Comparison of ENCODE assay signal across 18 cellular contexts in genomic region chr20:46358336-46359058, GRCh38. TPM values are rescaled to one million over a fixed set of nuclear protein-coding genes. Genes with fewer than 3 reads are reported as not detected.
DNase-seq lines count a peak whose midpoint lies in the region; ATAC-seq and TF ChIP-seq lines count a peak whose summit lies in the region.
"Had no signal": no experiment of that assay in that cellular context is flagged by ENCODE, and none has a peak within 500 bp of the region (broad histone marks: within the 10 kb centered on the region; RNA-seq: fewer than 3 reads in every experiment).

No MANE protein-coding gene starts in this region.

- H3K27ac Mint-ChIP-seq in activated naive CD4-positive, alpha-beta T cell treated with anti-CD3 and anti-CD28 coated beads, Interleukin-2, amount 50 U/mL, for 72 hours, result peak overlapping the region; percentile 81 to 94
- peak overlapping the region; percentile 86 for H3K27ac Mint-ChIP-seq in stimulated activated effector memory CD8-positive, alpha-beta T cell treated with anti-CD3 and anti-CD28 coated beads, Interleukin-12 subunit alpha, Interleukin-12 subunit beta, amount 100 ng/mL, for 72 hours
- H3K27ac Mint-ChIP-seq in progenitor cell of endocrine pancreas, result no peak overlapping the region
- H3K27ac Mint-ChIP-seq: WTC11 had no signal

- peaks cover 2 to 6% of the 10 kb centered on the region in 2 donors for H3K36me3 Mint-ChIP-seq in activated naive CD4-positive, alpha-beta T cell treated with anti-CD3 and anti-CD28 coated beads, Interleukin-2, amount 50 U/mL, for 72 hours
- peaks cover 41% of the 10 kb centered on the region for H3K36me3 Mint-ChIP-seq in stimulated activated effector memory CD8-positive, alpha-beta T cell treated with anti-CD3 and anti-CD28 coated beads, Interleukin-12 subunit alpha, Interleukin-12 subunit beta, amount 100 ng/mL, for 72 hours
- peaks cover 6% of the 10 kb centered on the region for H3K36me3 Mint-ChIP-seq in progenitor cell of endocrine pancreas (ENCODE audit: insufficient read depth)

- no peaks in the 10 kb centered on the region for H3K9me3 ChIP-seq in heart right ventricle
- H3K9me3 ChIP-seq: Caco-2, prostate gland had no signal

- ATAC-seq in activated naive CD4-positive, alpha-beta T cell treated with anti-CD3 and anti-CD28 coated beads, Interleukin-2, amount 50 U/mL, for 72 hours, result no peak
- peak in 4 of 8 donors; percentile 6 to 70 (median 38) for ATAC-seq in heart right ventricle
- no peak for ATAC-seq in stimulated activated effector memory CD8-positive, alpha-beta T cell treated with anti-CD3 and anti-CD28 coated beads, Interleukin-12 subunit alpha, Interleukin-12 subunit beta, amount 100 ng/mL, for 72 hours
- ATAC-seq: WTC11 had no signal

- H3K27me3 ChIP-seq in heart right ventricle, result no peaks in the 10 kb centered on the region

- CTCF ChIA-PET in RWPE1 (lab: Yijun Ruan, JAX), result interaction anchor here (0.5 to 2.4 kb wide), 5 partner anchors 10 to 345 kb away, joined by 3 to 13 read pairs (median 5); no protein-coding TSS in a partner anchor

- intact Hi-C loops in heart right ventricle (cut with DNase I), result loop anchor here in 3 of 10 donors (2.0 to 10.0 kb wide), 2 partner anchors 48 to 334 kb away; partner anchors contain the start of genes SLC12A5 (in 2 of the 3) and ELMO2 (in 1 of the 3)

- H3K4me3 Mint-ChIP-seq in stimulated activated effector memory CD8-positive, alpha-beta T cell treated with anti-CD3 and anti-CD28 coated beads, Interleukin-12 subunit alpha, Interleukin-12 subunit beta, amount 100 ng/mL, for 72 hours, result peak overlapping the region; percentile 13
- H3K4me3 Mint-ChIP-seq in progenitor cell of endocrine pancreas (ENCODE audit: low read depth), result no peak overlapping the region
- H3K4me3 Mint-ChIP-seq: activated naive CD8-positive, alpha-beta T cell treated with anti-CD3 and anti-CD28 coated beads, Interleukin-2, amount 10 ng/mL, durations not matched to agents 7 days and 5 days; WTC11 had no signal

- H3K36me3 ChIP-seq in heart right ventricle, result peaks cover 0 to 51% (median 0%) of the 10 kb centered on the region in 9 donors
- H3K36me3 ChIP-seq: prostate gland had no signal

- peaks cover 21 to 74% (median 68%) of the 10 kb centered on the region in 9 donors for H3K4me1 ChIP-seq in heart right ventricle

- no peak for DNase-seq in activated naive CD4-positive, alpha-beta T cell treated with anti-CD3 and anti-CD28 coated beads, Interleukin-2, amount 50 U/mL, for 72 hours (ENCODE audit: low spot score in 2 of 2)
- no peak for DNase-seq in activated naive CD4-positive, alpha-beta T cell treated with anti-CD3 and anti-CD28 coated beads, Interleukin-2, amount 50 U/mL, for 16 hours
- no peak for DNase-seq in RWPE1 (ENCODE audit: low spot score)
- DNase-seq in heart right ventricle, result no peak
- DNase-seq in stimulated activated effector memory CD8-positive, alpha-beta T cell treated with anti-CD3 and anti-CD28 coated beads, Interleukin-12 subunit alpha, Interleukin-12 subunit beta, amount 100 ng/mL, for 72 hours (ENCODE audit: low spot score in 2 of 2), result no peak
- DNase-seq in NCI-H2081 treated with DMSO at 0.1 percent for 48 hours (lab: John Stamatoyannopoulos, UW), result no peak
- DNase-seq in foreskin fibroblast, result no peak
- no peak for DNase-seq in progenitor cell of endocrine pancreas (ENCODE audit: low spot score, unreplicated experiment)
- DNase-seq: activated naive CD8-positive, alpha-beta T cell treated with anti-CD3 and anti-CD28 coated beads, Interleukin-2, amount 10 ng/mL, durations not matched to agents 7 days and 5 days; Caco-2; GM23248; KG1; NCI-H1092 treated with DMSO at 0.1 percent for 48 hours; SHP77 treated with DMSO at 0.1 percent for 48 hours; T-helper 2 cell had no signal

- H3K27ac ChIP-seq in RWPE1 (peak overlapping the region; percentile 18), heart right ventricle (peak overlapping the region in 9 of 10 donors; percentile 5 to 62 (median 46))
- H3K27ac ChIP-seq: GM23248, prostate gland had no signal

- H3K27me3 Mint-ChIP-seq in progenitor cell of endocrine pancreas, result no peaks in the 10 kb centered on the region
- H3K27me3 Mint-ChIP-seq: activated naive CD8-positive, alpha-beta T cell treated with anti-CD3 and anti-CD28 coated beads, Interleukin-2, amount 10 ng/mL, durations not matched to agents 7 days and 5 days had no signal

- POLR2A ChIA-PET in RWPE1 (lab: Yijun Ruan, JAX; ENCODE audit: low non-redundant PET), result interaction anchor here (0.9 kb wide), 1 partner anchor 48 kb away, joined by 11 read pairs; the partner anchor contains the start of gene ELMO2

- WGBS in heart right ventricle, 2 donors, result 77 to 78% methylated on average over 19 of the region's 19 CpGs

- H3K4me1 Mint-ChIP-seq in stimulated activated effector memory CD8-positive, alpha-beta T cell treated with anti-CD3 and anti-CD28 coated beads, Interleukin-12 subunit alpha, Interleukin-12 subunit beta, amount 100 ng/mL, for 72 hours, result peaks cover 75% of the 10 kb centered on the region
- peaks cover 7% of the 10 kb centered on the region for H3K4me1 Mint-ChIP-seq in progenitor cell of endocrine pancreas (ENCODE audit: low read depth)

- TF ChIP-seq CTCF in RWPE1 (conservative IDR thresholded peaks at IDR 0.05; ENCODE audit: low read depth) (no peak), heart right ventricle (IDR thresholded peaks at IDR 0.05) (no peak), foreskin fibroblast (IDR thresholded peaks at IDR 0.05; ENCODE audit: low read depth, low read length) (no peak), progenitor cell of endocrine pancreas (IDR thresholded peaks at IDR 0.05; ENCODE audit: unreplicated experiment) (no peak)

- no peak overlapping the region for H3K4me3 ChIP-seq in heart right ventricle
- H3K4me3 ChIP-seq in foreskin fibroblast (ENCODE audit: low read depth in 1 of 2, low read length in 2 of 2), result no peak overlapping the region
- H3K4me3 ChIP-seq: GM23248, prostate gland had no signal

- H3K9me3 Mint-ChIP-seq in activated naive CD4-positive, alpha-beta T cell treated with anti-CD3 and anti-CD28 coated beads, Interleukin-2, amount 50 U/mL, for 72 hours, result no peaks in the 10 kb centered on the region
- no peaks in the 10 kb centered on the region for H3K9me3 Mint-ChIP-seq in stimulated activated effector memory CD8-positive, alpha-beta T cell treated with anti-CD3 and anti-CD28 coated beads, Interleukin-12 subunit alpha, Interleukin-12 subunit beta, amount 100 ng/mL, for 72 hours
- H3K9me3 Mint-ChIP-seq in progenitor cell of endocrine pancreas (ENCODE audit: low read depth), result no peaks in the 10 kb centered on the region
- H3K9me3 Mint-ChIP-seq: activated naive CD8-positive, alpha-beta T cell treated with anti-CD3 and anti-CD28 coated beads, Interleukin-2, amount 10 ng/mL, durations not matched to agents 7 days and 5 days; WTC11 had no signal

RNA-seq across cellular contexts. Expression of gene ELMO2, which starts 47.9 kb away (rescaled TPM):
- total RNA-seq in activated naive CD4-positive, alpha-beta T cell treated with anti-CD3 and anti-CD28 coated beads, Interleukin-2, amount 50 U/mL, for 72 hours, result 10 to 100 TPM; 50.8 to 57.0 TPM
- 10 to 100 TPM; 23.6 to 46.0 (median 28.9) TPM for total RNA-seq in heart right ventricle
- 10 to 100 TPM; 17.2 to 20.2 TPM for polyA plus RNA-seq in heart right ventricle
- total RNA-seq in progenitor cell of endocrine pancreas, result 77.2 and 79.6 TPM in 2 replicates

RNA-seq across cellular contexts. Expression of gene CDH22, which starts 50.2 kb away (rescaled TPM):
- under 1 TPM in 1 of 2 donors, not detected in 1; 0.07 TPM for total RNA-seq in activated naive CD4-positive, alpha-beta T cell treated with anti-CD3 and anti-CD28 coated beads, Interleukin-2, amount 50 U/mL, for 72 hours
- total RNA-seq in heart right ventricle (10 to 100 TPM in 1 of 10 donors, 1 to 10 TPM in 2, under 1 TPM in 7; 0.16 to 11.0 (median 0.64) TPM), progenitor cell of endocrine pancreas (0.14 and 0.20 TPM in 2 replicates)
- polyA plus RNA-seq in heart right ventricle, result 1 to 10 TPM in 1 of 2 donors, under 1 TPM in 1; 0.04 to 1.0 TPM
- total RNA-seq: activated naive CD8-positive, alpha-beta T cell treated with anti-CD3 and anti-CD28 coated beads, Interleukin-2, amount 10 ng/mL, durations not matched to agents 7 days and 5 days; GM23248; subcutaneous adipose tissue had no signal
- polyA plus RNA-seq: GM23248 had no signal
